Comparison of ENCODE assay signal across 27 cellular contexts in genomic region chr6:14068623-14069022, GRCh38.
"Had no signal": no experiment of that assay in that cellular context is flagged by ENCODE, and none has a peak within 500 bp of the region (broad histone marks: within the 10 kb centered on the region; RNA-seq: fewer than 3 reads in every experiment).

No MANE protein-coding gene starts in this region.

- DNase-seq: activated CD4-positive, alpha-beta memory T cell treated with anti-CD3 and anti-CD28 coated beads, Interleukin-2, amount 10 ng/mL, durations not matched to agents 7 days and 5 days; activated CD4-positive, alpha-beta T cell treated with anti-CD3 and anti-CD28 coated beads, Interleukin-2, amount 10 ng/mL, durations not matched to agents 7 days and 5 days; activated CD8-positive, alpha-beta memory T cell treated with anti-CD3 and anti-CD28 coated beads, Interleukin-2, amount 50 U/mL, for 48 hours; activated T-cell treated with anti-CD3 and anti-CD28 coated beads, Interleukin-2, amount 50 U/mL, for 24 hours; colonic mucosa; dorsolateral prefrontal cortex; effector memory CD4-positive, alpha-beta T cell; gastrocnemius medialis; glutamatergic neuron; islet precursor cell; left cardiac atrium; left ventricle myocardium superior; naive thymus-derived CD4-positive, alpha-beta T cell; ovary; right lobe of liver; stimulated activated CD4-positive, alpha-beta T cell treated with anti-CD3 and anti-CD28 coated beads, Interleukin-12 subunit alpha, Interleukin-12 subunit beta, amount 100 ng/mL, for 4 hours; stimulated activated CD4-positive, alpha-beta T cell treated with anti-CD3 and anti-CD28 coated beads, Interleukin-4, amount 100 ng/mL, for 1 hour; stimulated activated naive CD4-positive, alpha-beta T cell; tibial artery; upper lobe of right lung had no signal

- H3K36me3 Mint-ChIP-seq: activated naive CD4-positive, alpha-beta T cell treated with anti-CD3 and anti-CD28 coated beads, Interleukin-2, amount 50 U/mL, for 72 hours had no signal

- H3K4me3 ChIP-seq: colonic mucosa, dorsolateral prefrontal cortex, gastrocnemius medialis, ovary, right lobe of liver, suprapubic skin, tibial artery, upper lobe of right lung had no signal

- ATAC-seq: activated CD4-positive, CD25-positive, alpha-beta regulatory T cell treated with anti-CD3 and anti-CD28 coated beads, Interleukin-2, amount 50 U/mL, for 24 hours; activated naive CD4-positive, alpha-beta T cell treated with anti-CD3 and anti-CD28 coated beads, Interleukin-2, amount 50 U/mL, for 72 hours; gastrocnemius medialis; left cardiac atrium; left ventricle myocardium superior; naive thymus-derived CD4-positive, alpha-beta T cell; right lobe of liver; upper lobe of right lung had no signal

- H3K27ac ChIP-seq: colonic mucosa, dorsolateral prefrontal cortex, gastrocnemius medialis, ovary, right lobe of liver, suprapubic skin, tibial artery, upper lobe of right lung, VCaP had no signal

- H3K27ac Mint-ChIP-seq: activated CD4-positive, alpha-beta memory T cell treated with anti-CD3 and anti-CD28 coated beads, Interleukin-2, amount 10 ng/mL, durations not matched to agents 7 days and 5 days; activated CD4-positive, alpha-beta T cell treated with anti-CD3 and anti-CD28 coated beads, Interleukin-2, amount 10 ng/mL, durations not matched to agents 7 days and 5 days; activated naive CD4-positive, alpha-beta T cell treated with anti-CD3 and anti-CD28 coated beads, Interleukin-2, amount 50 U/mL, for 72 hours; activated T-cell treated with anti-CD3 and anti-CD28 coated beads, Interleukin-2, amount 50 U/mL, for 24 hours; activated T-helper 17 cell treated with anti-CD3 and anti-CD28 coated beads, Interleukin-2, amount 50 U/mL, for 72 hours; progenitor cell of endocrine pancreas had no signal

- H3K36me3 ChIP-seq: colonic mucosa, gastrocnemius medialis, ovary, right lobe of liver, suprapubic skin, tibial artery, upper lobe of right lung had no signal

- H3K27me3 ChIP-seq: colonic mucosa, dorsolateral prefrontal cortex, ovary, right lobe of liver, suprapubic skin had no signal

- H3K9me3 Mint-ChIP-seq: activated CD4-positive, alpha-beta memory T cell treated with anti-CD3 and anti-CD28 coated beads, Interleukin-2, amount 10 ng/mL, durations not matched to agents 7 days and 5 days; activated CD4-positive, alpha-beta T cell treated with anti-CD3 and anti-CD28 coated beads, Interleukin-2, amount 10 ng/mL, durations not matched to agents 7 days and 5 days; activated naive CD4-positive, alpha-beta T cell treated with anti-CD3 and anti-CD28 coated beads, Interleukin-2, amount 50 U/mL, for 72 hours; activated T-cell treated with anti-CD3 and anti-CD28 coated beads, Interleukin-2, amount 50 U/mL, for 24 hours; activated T-helper 17 cell treated with anti-CD3 and anti-CD28 coated beads, Interleukin-2, amount 50 U/mL, for 72 hours had no signal

- H3K4me3 Mint-ChIP-seq: activated CD4-positive, alpha-beta memory T cell treated with anti-CD3 and anti-CD28 coated beads, Interleukin-2, amount 10 ng/mL, durations not matched to agents 7 days and 5 days; activated CD4-positive, alpha-beta T cell treated with anti-CD3 and anti-CD28 coated beads, Interleukin-2, amount 10 ng/mL, durations not matched to agents 7 days and 5 days; activated T-cell treated with anti-CD3 and anti-CD28 coated beads, Interleukin-2, amount 50 U/mL, for 24 hours; activated T-helper 17 cell treated with anti-CD3 and anti-CD28 coated beads, Interleukin-2, amount 50 U/mL, for 72 hours had no signal

- FAIRE-seq: TTC549 had no signal

- H3K9me3 ChIP-seq: colonic mucosa, gastrocnemius medialis, ovary, right lobe of liver, suprapubic skin, tibial artery, upper lobe of right lung had no signal

- H3K4me1 ChIP-seq: colonic mucosa, gastrocnemius medialis, suprapubic skin, tibial artery, upper lobe of right lung had no signal
